1 cellular context compared by ENCODE assay signal in genomic region chr14:21072102-21072501, GRCh38.
TF ChIP-seq lines count a peak whose summit lies in the region.

No MANE protein-coding gene starts in this region.

TF ChIP-seq in GM12878, 131 proteins besides CTCF, POLR2A, EP300 and RAD21:
- TF ChIP-seq BCL11A (IDR thresholded peaks at IDR 0.05; ENCODE audit: low read depth, low read length) (no peak), ZNF217 (IDR thresholded peaks at IDR 0.05) (no peak), MAX (IDR thresholded peaks at IDR 0.05; ENCODE audit: low read depth, low read length) (no peak), ZNF207 (IDR thresholded peaks at IDR 0.05; ENCODE audit: borderline replicate concordance) (no peak), ZNF622 (IDR thresholded peaks at IDR 0.05) (no peak), SIN3A (IDR thresholded peaks at IDR 0.05; ENCODE audit: low read depth, low read length) (no peak), NBN (IDR thresholded peaks at IDR 0.05) (no peak), POLR2AphosphoS5 (IDR thresholded peaks at IDR 0.05; ENCODE audit: low read length) (no peak), MEF2A (IDR thresholded peaks at IDR 0.05; ENCODE audit: insufficient read depth, low read depth, low read length) (no peak), EED (IDR thresholded peaks at IDR 0.05; ENCODE audit: low read depth) (no peak), CEBPZ (IDR thresholded peaks at IDR 0.05; ENCODE audit: low read depth, low read length) (no peak), MTA2 (IDR thresholded peaks at IDR 0.05; ENCODE audit: low read depth) (no peak), ZNF274 (IDR thresholded peaks at IDR 0.05; ENCODE audit: insufficient read depth, insufficient read length) (no peak), IKZF1 (conservative IDR thresholded peaks at IDR 0.05) (no peak), SMC3 (IDR thresholded peaks at IDR 0.05; ENCODE audit: borderline replicate concordance, low read length) (no peak), ZBTB33 (IDR thresholded peaks at IDR 0.05) (no peak), NRF1 (conservative IDR thresholded peaks at IDR 0.05; ENCODE audit: low read depth, low read length) (no peak), POLR2AphosphoS2 (IDR thresholded peaks at IDR 0.05; ENCODE audit: low read depth, low read length) (no peak), WRNIP1 (IDR thresholded peaks at IDR 0.05; ENCODE audit: borderline replicate concordance, low read depth, low read length) (no peak)
